19 cellular contexts compared by ENCODE assay signal in genomic region chr4:72318771-72319170, GRCh38.
A peak's percentile ranks its signal among the peaks of the same experiment; 100 is the strongest.
DNase-seq lines count a peak whose midpoint lies in the region; ATAC-seq lines count a peak whose summit lies in the region.
"Had no signal": no experiment of that assay in that cellular context is flagged by ENCODE, and none has a peak within 500 bp of the region (broad histone marks: within the 10 kb centered on the region; RNA-seq: fewer than 3 reads in every experiment).

No MANE protein-coding gene starts in this region.

- no peaks in the 10 kb centered on the region for H3K36me3 ChIP-seq in BLaER1 treated with 17β-estradiol and CSF1 and Interleukin-3, amounts not matched to agents 10 nM and 100 nM
- H3K36me3 ChIP-seq: lower lobe of right lung had no signal

- ATAC-seq in HG03378 (IDR thresholded peaks at IDR 0.05; ENCODE audit: unreplicated experiment): no peak
- ATAC-seq: lower lobe of right lung, Right ventricle myocardium inferior, WTC11 had no signal

- no peak overlapping the region for H3K9ac ChIP-seq in BLaER1 treated with 17β-estradiol and CSF1 and Interleukin-3, amounts not matched to agents 10 nM and 100 nM

- no peaks in the 10 kb centered on the region for H4K20me1 ChIP-seq in BLaER1 treated with 17β-estradiol and CSF1 and Interleukin-3, amounts not matched to agents 10 nM and 100 nM

- peak overlapping the region in 7 of 11 experiments; percentile 63 to 79 (median 67); a peak in 8 of 22 replicates for H3K4me2 ChIP-seq in BLaER1 treated with 17β-estradiol and CSF1 and Interleukin-3, amounts not matched to agents 10 nM and 100 nM
- H3K4me2 ChIP-seq: hepatocyte had no signal

- DNase-seq in NCI-H446 treated with DMSO at 0.1 percent for 48 hours (lab: John Stamatoyannopoulos, UW) (peak; percentile 53), dedifferentiated amniotic fluid mesenchymal stem cell (ENCODE audit: extremely low spot score) (peak; percentile 31), kidney tubule cell (ENCODE audit: low spot score) (peak; percentile 87), NCI-H1048 (lab: John Stamatoyannopoulos, UW) (no peak), HK-2 (ENCODE audit: unreplicated experiment) (no peak), NCI-H345 (lab: John Stamatoyannopoulos, UW) (no peak)
- DNase-seq: activated CD4-positive, alpha-beta T cell treated with anti-CD3 and anti-CD28 coated beads, Interleukin-2, amount 50 U/mL, for 4 hours; activated naive CD8-positive, alpha-beta T cell treated with anti-CD3 and anti-CD28 coated beads, Interleukin-2, amount 10 ng/mL, durations not matched to agents 7 days and 5 days; DMS 273 treated with DMSO at 0.1 percent for 48 hours; GF-D8; lower lobe of right lung; NCI-H1417; NCI-H526; T-helper 9 cell had no signal

- no peaks in the 10 kb centered on the region for H3K9me3 ChIP-seq in BLaER1 treated with 17β-estradiol and CSF1 and Interleukin-3, amounts not matched to agents 10 nM and 100 nM (replicated peaks in 1 of 11)
- H3K9me3 ChIP-seq: lower lobe of right lung had no signal

- H3K4me3 ChIP-seq in BLaER1 treated with 17β-estradiol and CSF1 and Interleukin-3, amounts not matched to agents 10 nM and 100 nM: no peak overlapping the region
- H3K4me3 ChIP-seq: hepatocyte, lower lobe of right lung had no signal

- H3K27me3 ChIP-seq in BLaER1 treated with 17β-estradiol and CSF1 and Interleukin-3, amounts not matched to agents 10 nM and 100 nM: no peaks in the 10 kb centered on the region
- H3K27me3 ChIP-seq: hepatocyte had no signal

- H3K27ac ChIP-seq in BLaER1 treated with 17β-estradiol and CSF1 and Interleukin-3, amounts not matched to agents 10 nM and 100 nM: no peak overlapping the region
- H3K27ac ChIP-seq: hepatocyte, lower lobe of right lung had no signal

- H3K4me1 ChIP-seq in BLaER1 treated with 17β-estradiol and CSF1 and Interleukin-3, amounts not matched to agents 10 nM and 100 nM: peaks cover 15 to 20% (median 17%) of the 10 kb centered on the region in 10 experiments
- H3K4me1 ChIP-seq: lower lobe of right lung had no signal

Comparison
In these comparisons a context has a peak if more than half of its experiments do, and no peak if none do; other contexts are left out.
1. DNase-seq: peak in NCI-H446 treated with DMSO at 0.1 percent for 48 hours (single experiment), dedifferentiated amniotic fluid mesenchymal stem cell (single experiment) and kidney tubule cell (single experiment); none in NCI-H1048 (single experiment), HK-2 (single experiment) and NCI-H345 (single experiment).